In genomic region chr3:66586853-66587252, GRCh38 we compare ENCODE assay signal across 25 cellular contexts.
"Had no signal": no experiment of that assay in that cellular context is flagged by ENCODE, and none has a peak within 500 bp of the region (broad histone marks: within the 10 kb centered on the region; RNA-seq: fewer than 3 reads in every experiment).

No MANE protein-coding gene starts in this region.

- H3K27ac ChIP-seq: colonic mucosa, epithelial cell of prostate, esophagus squamous epithelium, gastrocnemius medialis, heart right ventricle, left ventricle myocardium inferior, lower lobe of right lung had no signal

- H3K4me3 ChIP-seq: colonic mucosa, esophagus squamous epithelium, gastrocnemius medialis, heart right ventricle, left ventricle myocardium inferior, lower lobe of right lung, mucosa of descending colon had no signal

- FAIRE-seq: endometrium, islet of Langerhans, keratinocyte had no signal

- DNase-seq: colonic mucosa; cortex of kidney; effector CD8-positive, alpha-beta T cell; effector memory CD8-positive, alpha-beta T cell; endodermal cell; erythroblast; esophagus squamous epithelium; foreskin fibroblast; foreskin melanocyte; gastrocnemius medialis; glutamatergic neuron; head of caudate nucleus; heart right ventricle; hippocampal formation; left cardiac atrium; left ventricle myocardium inferior; lower lobe of right lung; mesenchymal stem cell; mucosa of descending colon; naive B cell had no signal

- H3K9me3 ChIP-seq: colonic mucosa, esophagus squamous epithelium, gastrocnemius medialis, heart right ventricle, left ventricle myocardium inferior, lower lobe of right lung, mucosa of descending colon had no signal

- H3K36me3 ChIP-seq: colonic mucosa, esophagus squamous epithelium, gastrocnemius medialis, heart right ventricle, left ventricle myocardium inferior, lower lobe of right lung had no signal

- ATAC-seq: effector memory CD8-positive, alpha-beta T cell; esophagus mucosa; gastrocnemius medialis; heart right ventricle; left cardiac atrium; lower lobe of right lung; mucosa of descending colon had no signal

- H3K27me3 ChIP-seq: colonic mucosa, esophagus squamous epithelium, gastrocnemius medialis, heart right ventricle had no signal

- H3K4me1 ChIP-seq: colonic mucosa, esophagus squamous epithelium, gastrocnemius medialis, heart right ventricle, left ventricle myocardium inferior, lower lobe of right lung had no signal
